Comparison of ENCODE assay signal across 24 cellular contexts in genomic region chr4:872241-872981, GRCh38. TPM values are rescaled to one million over a fixed set of nuclear protein-coding genes. Genes with fewer than 3 reads are reported as not detected.
DNase-seq lines count a peak whose midpoint lies in the region; ATAC-seq and TF ChIP-seq lines count a peak whose summit lies in the region.
"Had no signal": no experiment of that assay in that cellular context is flagged by ENCODE, and none has a peak within 500 bp of the region (broad histone marks: within the 10 kb centered on the region; RNA-seq: fewer than 3 reads in every experiment).

No MANE protein-coding gene starts in this region.

- WGBS in psoas muscle, 3 donors = 85 to 88% (median 85%) methylated on average over 41 to 43 of the region's 43 CpGs
- WGBS in thyroid gland, 2 donors = 93% methylated on average over 26 to 28 of the region's 43 CpGs

- no peak for TF ChIP-seq POLR2A in thyroid gland (IDR thresholded peaks at IDR 0.05)

- DNase-seq in stimulated activated naive CD8-positive, alpha-beta T cell treated with anti-CD3 and anti-CD28 coated beads, Interleukin-15, amount 100 ng/mL, for 72 hours = no peak
- no peak for DNase-seq in stimulated activated naive CD8-positive, alpha-beta T cell treated with anti-CD3 and anti-CD28 coated beads, Interleukin-15, Interleukin-2, amounts not matched to agents 100 U/mL and 50 U/mL, for 24 hours
- DNase-seq in left lobe of liver (ENCODE audit: low spot score) = no peak
- DNase-seq in psoas muscle = no peak
- no peak for DNase-seq in thyroid gland
- no peak for DNase-seq in KG1 (lab: John Stamatoyannopoulos, UW)
- DNase-seq: BE2C, DMS79, GOT3, HCEC 1CT, NCI-H1105, NCI-H146, NCI-H2029 treated with DMSO at 0.1 percent for 48 hours, NCI-H226, NCI-H510A treated with DMSO at 0.1 percent for 48 hours, NCI-H748 treated with DMSO at 0.1 percent for 48 hours, PC-9, RPMI8226, SIG-M5 had no signal

- H3K4me3 Mint-ChIP-seq in stimulated activated naive CD8-positive, alpha-beta T cell treated with anti-CD3 and anti-CD28 coated beads, Interleukin-15, amount 100 ng/mL, for 72 hours = no peak overlapping the region

- H3K9me3 ChIP-seq in psoas muscle = no peaks in the 10 kb centered on the region
- H3K9me3 ChIP-seq in thyroid gland = no peaks in the 10 kb centered on the region
- H3K9me3 ChIP-seq: A549, BE2C had no signal

- intact Hi-C loops in psoas muscle (cut with DNase I) (no loop called here), thyroid gland (cut with DNase I) (no loop called here)

- no peak for TF ChIP-seq CTCF in psoas muscle (IDR thresholded peaks at IDR 0.05)
- TF ChIP-seq CTCF in thyroid gland (IDR thresholded peaks at IDR 0.05) = no peak

- ATAC-seq in stimulated activated naive CD8-positive, alpha-beta T cell treated with anti-CD3 and anti-CD28 coated beads, Interleukin-15, amount 100 ng/mL, for 72 hours = peak; percentile 25
- ATAC-seq in stimulated activated naive CD8-positive, alpha-beta T cell treated with anti-CD3 and anti-CD28 coated beads, Interleukin-15, Interleukin-2, amounts not matched to agents 100 U/mL and 50 U/mL, for 24 hours = no peak
- peak; percentile 8 for ATAC-seq in left lobe of liver
- peak; percentile 25 to 62 (median 50) for ATAC-seq in psoas muscle
- no peak for ATAC-seq in HG02885 (IDR thresholded peaks at IDR 0.05; ENCODE audit: poor library complexity, unreplicated experiment)
- ATAC-seq: A549, GM12878, SK-N-SH treated with all-trans-retinoic acid at 6 μM for 48 hours had no signal

- H3K9me3 Mint-ChIP-seq in stimulated activated naive CD8-positive, alpha-beta T cell treated with anti-CD3 and anti-CD28 coated beads, Interleukin-15, amount 100 ng/mL, for 72 hours = no peaks in the 10 kb centered on the region

- peaks cover 2 to 85% of the 10 kb centered on the region in 2 donors for H3K36me3 ChIP-seq in psoas muscle (ENCODE audit: insufficient read depth in 1 of 2, low read depth in 1 of 2)
- peaks cover 36 to 39% of the 10 kb centered on the region in 2 donors for H3K36me3 ChIP-seq in thyroid gland

- H3K27me3 Mint-ChIP-seq in stimulated activated naive CD8-positive, alpha-beta T cell treated with anti-CD3 and anti-CD28 coated beads, Interleukin-15, amount 100 ng/mL, for 72 hours = no peaks in the 10 kb centered on the region

- no peak overlapping the region for H3K27ac Mint-ChIP-seq in stimulated activated naive CD8-positive, alpha-beta T cell treated with anti-CD3 and anti-CD28 coated beads, Interleukin-15, amount 100 ng/mL, for 72 hours

- H3K27ac ChIP-seq in psoas muscle = no peak overlapping the region
- no peak overlapping the region for H3K27ac ChIP-seq in thyroid gland
- H3K27ac ChIP-seq: A549, PC-9 had no signal

- no peak overlapping the region for H3K4me3 ChIP-seq in psoas muscle
- H3K4me3 ChIP-seq in thyroid gland (replicated peaks in 1 of 3) = no peak overlapping the region
- H3K4me3 ChIP-seq: A549, GM12878, PC-9 had no signal

- peaks cover 6% of the 10 kb centered on the region for H3K4me1 Mint-ChIP-seq in stimulated activated naive CD8-positive, alpha-beta T cell treated with anti-CD3 and anti-CD28 coated beads, Interleukin-15, amount 100 ng/mL, for 72 hours

- H3K27me3 ChIP-seq in psoas muscle (ENCODE audit: insufficient read depth in 3 of 3, low read length in 2 of 3) (no peaks in the 10 kb centered on the region), thyroid gland (no peaks in the 10 kb centered on the region)
- H3K27me3 ChIP-seq: BE2C had no signal

- no peaks in the 10 kb centered on the region for H3K4me1 ChIP-seq in psoas muscle
- H3K4me1 ChIP-seq in thyroid gland = no peaks in the 10 kb centered on the region
- H3K4me1 ChIP-seq: A549, BE2C had no signal

RNA-seq across cellular contexts. Expression of gene CPLX1, which starts 46.5 kb away (rescaled TPM):
- total RNA-seq in left lobe of liver = 1.5 TPM
- total RNA-seq in psoas muscle = 1 to 10 TPM; 1.3 to 1.6 (median 1.5) TPM
- 1 to 10 TPM in 1 of 3 donors, under 1 TPM in 2; 0.44 to 2.3 (median 0.66) TPM for polyA plus RNA-seq in psoas muscle
- total RNA-seq in thyroid gland = 1 to 10 TPM in 2 of 4 donors, under 1 TPM in 1, not detected in 1; 0.75 to 3.2 (median 1.4) TPM
- total RNA-seq: HT1080 had no signal

RNA-seq across cellular contexts. Expression of gene GAK, which starts 59.7 kb away (rescaled TPM):
- total RNA-seq in left lobe of liver (72.1 TPM), psoas muscle (10 to 100 TPM; 20.9 to 46.7 (median 29.9) TPM), thyroid gland (100 to 1,000 TPM in 3 of 4 donors, 10 to 100 TPM in 1; 86.4 to 184 (median 153) TPM)
- 10 to 100 TPM; 25.7 to 55.8 (median 38.7) TPM for polyA plus RNA-seq in psoas muscle

RNA-seq across cellular contexts. Expression of gene TMEM175, which starts 59.8 kb away (rescaled TPM):
- 39.2 TPM for total RNA-seq in left lobe of liver
- 10 to 100 TPM; 11.7 to 15.3 (median 14.7) TPM for total RNA-seq in psoas muscle
- 10 to 100 TPM in 2 of 3 donors, 1 to 10 TPM in 1; 8.7 to 23.9 (median 13.8) TPM for polyA plus RNA-seq in psoas muscle
- 10 to 100 TPM; 33.6 to 63.9 (median 40.4) TPM for total RNA-seq in thyroid gland

Comparison
In these comparisons a context has a peak if more than half of its experiments do, and no peak if none do; other contexts are left out.
1. ATAC-seq: peak in stimulated activated naive CD8-positive, alpha-beta T cell treated with anti-CD3 and anti-CD28 coated beads, Interleukin-15, amount 100 ng/mL, for 72 hours (single experiment), left lobe of liver (single experiment) and psoas muscle (4 of 4); none in stimulated activated naive CD8-positive, alpha-beta T cell treated with anti-CD3 and anti-CD28 coated beads, Interleukin-15, Interleukin-2, amounts not matched to agents 100 U/mL and 50 U/mL, for 24 hours (single experiment) and HG02885 (single experiment).